ENCODE assay signal across 11 cellular contexts in genomic region chr17:82649501-82650261, GRCh38. TPM values are rescaled to one million over a fixed set of nuclear protein-coding genes. Genes with fewer than 3 reads are reported as not detected.
DNase-seq lines count a peak whose midpoint lies in the region; ATAC-seq and TF ChIP-seq lines count a peak whose summit lies in the region.
"Had no signal": no experiment of that assay in that cellular context is flagged by ENCODE, and none has a peak within 500 bp of the region (broad histone marks: within the 10 kb centered on the region; RNA-seq: fewer than 3 reads in every experiment).

No MANE protein-coding gene starts in this region.

- H3K4me1 Mint-ChIP-seq in HFFc6 (ENCODE audit: low read depth) (peaks cover 20% of the 10 kb centered on the region), neural progenitor cell (peaks cover 16% of the 10 kb centered on the region)

- H3K4me3 ChIP-seq in BLaER1 treated with 17β-estradiol and CSF1 and Interleukin-3, amounts not matched to agents 10 nM and 100 nM: no peak overlapping the region
- H3K4me3 ChIP-seq in neural progenitor cell: no peak overlapping the region

- H3K27me3 Mint-ChIP-seq in HFFc6 (ENCODE audit: insufficient read depth): no peaks in the 10 kb centered on the region; the same call in none of the 2 replicates
- peaks cover 4% of the 10 kb centered on the region for H3K27me3 Mint-ChIP-seq in neural progenitor cell (ENCODE audit: insufficient read depth, low read depth)

- no peaks in the 10 kb centered on the region for H3K27me3 ChIP-seq in BLaER1 treated with 17β-estradiol and CSF1 and Interleukin-3, amounts not matched to agents 10 nM and 100 nM
- H3K27me3 ChIP-seq in neural progenitor cell: no peaks in the 10 kb centered on the region

- peak overlapping the region in 10 of 11 experiments; percentile 76 to 95 (median 88); a peak in 11 of 22 replicates for H3K4me2 ChIP-seq in BLaER1 treated with 17β-estradiol and CSF1 and Interleukin-3, amounts not matched to agents 10 nM and 100 nM
- no peak overlapping the region for H3K4me2 ChIP-seq in neural progenitor cell

- H3K36me3 Mint-ChIP-seq in HFFc6 (ENCODE audit: low read depth) (no peaks in the 10 kb centered on the region; the same call in 1 of the 2 replicates), neural progenitor cell (no peaks in the 10 kb centered on the region)

- H3F3A ChIP-seq in neural progenitor cell (ENCODE audit: low read depth): peaks cover 9% of the 10 kb centered on the region

- no peak overlapping the region for H2AFZ ChIP-seq in neural progenitor cell (replicated peaks)

- peak overlapping the region; percentile 62 for H3K4me3 Mint-ChIP-seq in HFFc6
- peak overlapping the region; percentile 75 for H3K4me3 Mint-ChIP-seq in neural progenitor cell

- H4K20me1 ChIP-seq in BLaER1 treated with 17β-estradiol and CSF1 and Interleukin-3, amounts not matched to agents 10 nM and 100 nM: peaks cover 31 to 35% (median 34%) of the 10 kb centered on the region in 11 experiments; a peak in 21 of 22 replicates
- H4K20me1 ChIP-seq in neural progenitor cell (ENCODE audit: low read depth): peaks cover 33% of the 10 kb centered on the region

- no peak for TF ChIP-seq CTCF in HFFc6 (IDR thresholded peaks at IDR 0.05)
- TF ChIP-seq CTCF in neural progenitor cell (IDR thresholded peaks at IDR 0.05): no peak

- H3K9me3 Mint-ChIP-seq in HFFc6 (no peaks in the 10 kb centered on the region), neural progenitor cell (no peaks in the 10 kb centered on the region)

- no peak for DNase-seq in HFFc6
- no peak for DNase-seq in caudate nucleus (lab: John Stamatoyannopoulos, UW)
- no peak for DNase-seq in neural progenitor cell (ENCODE audit: low spot score)
- DNase-seq in activated CD4-positive, CD25-positive, alpha-beta regulatory T cell treated with anti-CD3 and anti-CD28 coated beads, Interleukin-2, amount 50 U/mL, for 72 hours: no peak
- DNase-seq in midbrain (lab: John Stamatoyannopoulos, UW): no peak
- no peak for DNase-seq in stimulated activated naive CD4-positive, alpha-beta T cell treated with Interleukin-2 at 50 U/mL for 16 hours (lab: John Stamatoyannopoulos, UW)
- DNase-seq: occipital lobe; SHP77 treated with DMSO at 0.1 percent for 48 hours; stimulated activated CD4-positive, alpha-beta T cell treated with anti-CD3 and anti-CD28 coated beads, Interleukin-4, amount 100 ng/mL, for 4 hours had no signal

- H3K9ac ChIP-seq in BLaER1 treated with 17β-estradiol and CSF1 and Interleukin-3, amounts not matched to agents 10 nM and 100 nM: peak overlapping the region in 6 of 11 experiments; percentile 70 to 77 (median 74); a peak in 9 of 22 replicates
- H3K9ac ChIP-seq in neural progenitor cell: no peak overlapping the region

- peaks cover 33% of the 10 kb centered on the region for H3K79me2 ChIP-seq in neural progenitor cell (ENCODE audit: low read depth)

- H3K27ac Mint-ChIP-seq in HFFc6: 0 out of 2 replicates have a peak overlapping the region, but pooled peaks have one; percentile 11
- peak overlapping the region; percentile 95 for H3K27ac Mint-ChIP-seq in neural progenitor cell

- H3K36me3 ChIP-seq in BLaER1 treated with 17β-estradiol and CSF1 and Interleukin-3, amounts not matched to agents 10 nM and 100 nM: peaks cover under 1 to 18% (median 9%) of the 10 kb centered on the region in 11 experiments; a peak in 20 of 22 replicates
- H3K36me3 ChIP-seq in neural progenitor cell: no peaks in the 10 kb centered on the region

- H3K9me3 ChIP-seq in BLaER1 treated with 17β-estradiol and CSF1 and Interleukin-3, amounts not matched to agents 10 nM and 100 nM (replicated peaks in 1 of 11): no peaks in the 10 kb centered on the region
- no peaks in the 10 kb centered on the region for H3K9me3 ChIP-seq in neural progenitor cell (ENCODE audit: low read depth)

- peaks cover 37 to 49% (median 45%) of the 10 kb centered on the region in 10 experiments for H3K4me1 ChIP-seq in BLaER1 treated with 17β-estradiol and CSF1 and Interleukin-3, amounts not matched to agents 10 nM and 100 nM
- H3K4me1 ChIP-seq in neural progenitor cell: peaks cover 6% of the 10 kb centered on the region

- H3K27ac ChIP-seq in BLaER1 treated with 17β-estradiol and CSF1 and Interleukin-3, amounts not matched to agents 10 nM and 100 nM: peak overlapping the region in 5 of 11 experiments; percentile 67 to 74 (median 72); a peak in 7 of 22 replicates
- H3K27ac ChIP-seq in caudate nucleus (ENCODE audit: low read depth, low read length) (peak overlapping the region; percentile 82), neural progenitor cell (no peak overlapping the region)

- ATAC-seq in HG03378 (IDR thresholded peaks at IDR 0.05; ENCODE audit: unreplicated experiment): no peak

RNA-seq across cellular contexts. Expression of gene WDR45B, which starts 1.4 kb away (rescaled TPM):
- 10 to 100 TPM; 60.6 to 73.5 (median 66.3) TPM for total RNA-seq in HFFc6 (2021; fragmentation: NEBNext Ultra II Directional; extraction: Animal tissue kit (Norgen Biotek cat#: 25700))
- 110 and 145 TPM in 2 replicates for total RNA-seq in neural progenitor cell (ENCODE audit: low replicate concordance)

RNA-seq across cellular contexts. Expression of gene RAB40B, which starts 48.8 kb away (rescaled TPM):
- 10 to 100 TPM in 2 of 6 experiments, 1 to 10 TPM in 4; 8.0 to 14.8 (median 9.3) TPM for total RNA-seq in HFFc6 (2021; fragmentation: NEBNext Ultra II Directional; extraction: Animal tissue kit (Norgen Biotek cat#: 25700))
- total RNA-seq in neural progenitor cell (ENCODE audit: low replicate concordance): 5.6 and 10.3 TPM in 2 replicates
